Comparison of ENCODE assay signal across 22 cellular contexts in the genomic region with DNA sequence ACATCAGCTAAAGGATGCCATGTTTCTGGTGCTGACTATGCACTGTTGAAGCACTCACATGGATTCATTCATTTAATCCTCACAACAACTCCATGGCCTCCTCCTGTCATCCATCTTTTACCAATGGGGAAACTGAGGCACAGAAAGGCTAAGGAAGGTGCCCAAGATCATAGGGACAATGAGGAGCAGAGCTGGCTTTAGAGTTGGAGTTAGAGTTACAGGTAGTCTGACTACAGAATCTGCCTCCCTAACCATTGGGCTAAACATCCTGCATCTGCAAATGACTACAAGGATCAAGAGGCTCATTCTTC.
DNase-seq lines count a peak whose midpoint lies in the region; ATAC-seq and TF ChIP-seq lines count a peak whose summit lies in the region.
"Had no signal": no experiment of that assay in that cellular context is flagged by ENCODE, and none has a peak within 500 bp of the region (broad histone marks: within the 10 kb centered on the region; RNA-seq: fewer than 3 reads in every experiment).

No MANE protein-coding gene starts in this region.

- H3K9me3 Mint-ChIP-seq in activated T-helper 1 cell treated with anti-CD3 and anti-CD28 coated beads, Interleukin-12 subunit alpha, Interleukin-12 subunit beta, Interleukin-2, Interleukin-4 antibody, amounts not matched to agents 30 ng/mL and 10 ng/mL and 1 ng/mL, durations not matched to agents 14 hours and 24 hours and 36 hours = no peaks in the 10 kb centered on the region
- H3K9me3 Mint-ChIP-seq: activated CD4-positive, alpha-beta T cell treated with anti-CD3 and anti-CD28 coated beads, Interleukin-2, amount 10 ng/mL, durations not matched to agents 7 days and 5 days had no signal

- H3K27ac ChIP-seq in heart left ventricle (peak overlapping the region in 8 of 12 donors; percentile 9 to 85 (median 54)), layer of hippocampus (ENCODE audit: low read depth, low read length) (peak overlapping the region; percentile 20), tibial artery (peak overlapping the region; percentile 48 to 94)
- H3K27ac ChIP-seq: left lung, SJCRH30 had no signal

- H3K4me3 Mint-ChIP-seq in activated T-helper 1 cell treated with anti-CD3 and anti-CD28 coated beads, Interleukin-12 subunit alpha, Interleukin-12 subunit beta, Interleukin-2, Interleukin-4 antibody, amounts not matched to agents 30 ng/mL and 10 ng/mL and 1 ng/mL, durations not matched to agents 14 hours and 24 hours and 36 hours = no peak overlapping the region
- H3K4me3 Mint-ChIP-seq: activated CD4-positive, alpha-beta T cell treated with anti-CD3 and anti-CD28 coated beads, Interleukin-2, amount 10 ng/mL, durations not matched to agents 7 days and 5 days had no signal

- H3K9me3 ChIP-seq in heart left ventricle (no peaks in the 10 kb centered on the region), tibial artery (no peaks in the 10 kb centered on the region)
- H3K9me3 ChIP-seq: adrenal gland, left lung, psoas muscle, SJCRH30, thyroid gland had no signal

- ATAC-seq in heart left ventricle (no peak), Right ventricle myocardium inferior (no peak), HG03095 (IDR thresholded peaks at IDR 0.05; ENCODE audit: unreplicated experiment) (no peak)
- ATAC-seq: left lung, psoas muscle had no signal

- no peaks in the 10 kb centered on the region for H3K36me3 ChIP-seq in heart left ventricle
- H3K36me3 ChIP-seq in tibial artery = no peaks in the 10 kb centered on the region
- H3K36me3 ChIP-seq: adrenal gland, SJCRH30, thyroid gland had no signal

- H3K4me3 ChIP-seq in heart left ventricle (no peak overlapping the region), tibial artery (no peak overlapping the region)
- H3K4me3 ChIP-seq: adrenal gland, left lung, psoas muscle, SJCRH30, skin epidermis, thyroid gland had no signal

- TF ChIP-seq POLR2A in heart left ventricle (IDR thresholded peaks at IDR 0.05) = no peak

- no peaks in the 10 kb centered on the region for H3K27me3 Mint-ChIP-seq in activated T-helper 1 cell treated with anti-CD3 and anti-CD28 coated beads, Interleukin-12 subunit alpha, Interleukin-12 subunit beta, Interleukin-2, Interleukin-4 antibody, amounts not matched to agents 30 ng/mL and 10 ng/mL and 1 ng/mL, durations not matched to agents 14 hours and 24 hours and 36 hours (ENCODE audit: insufficient read depth)
- H3K27me3 Mint-ChIP-seq: activated CD4-positive, alpha-beta T cell treated with anti-CD3 and anti-CD28 coated beads, Interleukin-2, amount 10 ng/mL, durations not matched to agents 7 days and 5 days had no signal

- peak overlapping the region; percentile 33 for H3K27ac Mint-ChIP-seq in activated T-helper 1 cell treated with anti-CD3 and anti-CD28 coated beads, Interleukin-12 subunit alpha, Interleukin-12 subunit beta, Interleukin-2, Interleukin-4 antibody, amounts not matched to agents 30 ng/mL and 10 ng/mL and 1 ng/mL, durations not matched to agents 14 hours and 24 hours and 36 hours
- H3K27ac Mint-ChIP-seq: activated CD4-positive, alpha-beta T cell treated with anti-CD3 and anti-CD28 coated beads, Interleukin-2, amount 10 ng/mL, durations not matched to agents 7 days and 5 days had no signal

- peaks cover 13% of the 10 kb centered on the region for H3K36me3 Mint-ChIP-seq in activated T-helper 1 cell treated with anti-CD3 and anti-CD28 coated beads, Interleukin-12 subunit alpha, Interleukin-12 subunit beta, Interleukin-2, Interleukin-4 antibody, amounts not matched to agents 30 ng/mL and 10 ng/mL and 1 ng/mL, durations not matched to agents 14 hours and 24 hours and 36 hours (ENCODE audit: low read depth)

- H3K27me3 ChIP-seq in heart left ventricle (no peaks in the 10 kb centered on the region), layer of hippocampus (ENCODE audit: control insufficient read depth, insufficient read depth, low read length) (no peaks in the 10 kb centered on the region), tibial artery (no peaks in the 10 kb centered on the region)
- H3K27me3 ChIP-seq: adrenal gland, left lung, SJCRH30, thyroid gland had no signal

- TF ChIP-seq CTCF in heart left ventricle (IDR thresholded peaks at IDR 0.05) (no peak), tibial artery (IDR thresholded peaks at IDR 0.05) (no peak)

- H3K4me1 Mint-ChIP-seq in activated T-helper 1 cell treated with anti-CD3 and anti-CD28 coated beads, Interleukin-12 subunit alpha, Interleukin-12 subunit beta, Interleukin-2, Interleukin-4 antibody, amounts not matched to agents 30 ng/mL and 10 ng/mL and 1 ng/mL, durations not matched to agents 14 hours and 24 hours and 36 hours (ENCODE audit: low read depth) = peaks cover 83% of the 10 kb centered on the region

- intact Hi-C loops in heart left ventricle (cut with DNase I) = no loop called here
- intact Hi-C loops in Right ventricle myocardium inferior (cut with DNase I) = no loop called here
- intact Hi-C loops in activated T-helper 1 cell treated with anti-CD3 and anti-CD28 coated beads, Interleukin-12 subunit alpha, Interleukin-12 subunit beta, Interleukin-2, Interleukin-4 antibody, amounts not matched to agents 30 ng/mL and 10 ng/mL and 1 ng/mL, durations not matched to agents 14 hours and 24 hours and 36 hours (cut with micrococcal nuclease) = loop anchor here (2.0 to 5.0 kb wide), 2 partner anchors 13 to 44 kb away; no protein-coding TSS in a partner anchor
- intact Hi-C loops in tibial artery (cut with DNase I; ENCODE audit: low total_unique reads) = no loop called here

- H3K4me1 ChIP-seq in heart left ventricle = peaks cover 39 to 100% (median 100%) of the 10 kb centered on the region in 12 donors
- peaks cover 14 to 100% (median 98%) of the 10 kb centered on the region in 4 donors for H3K4me1 ChIP-seq in tibial artery

- DNase-seq in heart left ventricle (no peak), Right ventricle myocardium inferior (ENCODE audit: missing footprints) (no peak), tibial artery (no peak), NCI-H1694 treated with DMSO at 0.1 percent for 48 hours (lab: John Stamatoyannopoulos, UW) (no peak)
- no peak for DNase-seq in activated T-helper 1 cell treated with anti-CD3 and anti-CD28 coated beads, Interleukin-12 subunit alpha, Interleukin-12 subunit beta, Interleukin-2, Interleukin-4 antibody, amounts not matched to agents 30 ng/mL and 10 ng/mL and 1 ng/mL, durations not matched to agents 14 hours and 24 hours and 36 hours (ENCODE audit: low spot score)
- DNase-seq in activated effector memory CD4-positive, alpha-beta T cell treated with anti-CD3 and anti-CD28 coated beads, Interleukin-2, amount 50 U/mL, for 16 hours = no peak
- DNase-seq: activated CD4-positive, alpha-beta T cell treated with anti-CD3 and anti-CD28 coated beads, Interleukin-2, amount 10 ng/mL, durations not matched to agents 7 days and 5 days; activated gamma-delta T cell treated with Interleukin-2 at 50 U/mL for 16 hours; adrenal gland; EL; NCI-H1417 treated with DMSO at 0.1 percent for 48 hours; NCI-H510A treated with DMSO at 0.1 percent for 48 hours; SJCRH30; stimulated activated CD4-positive, alpha-beta T cell treated with anti-CD3 and anti-CD28 coated beads, Interleukin-2, amount 100 ng/mL, for 24 hours; stimulated activated naive CD4-positive, alpha-beta T cell; T-helper 1 cell; thyroid gland had no signal

Comparison
In these comparisons a context has a peak if more than half of its experiments do, and no peak if none do; other contexts are left out.
1. H3K27ac ChIP-seq: peak in every context shown above with its lines; median percentile 71 in tibial artery; 54 in heart left ventricle; 20 in layer of hippocampus.